18 cellular contexts compared by ENCODE assay signal in genomic region chr10:4267084-4267774, GRCh38.
A peak's percentile ranks its signal among the peaks of the same experiment; 100 is the strongest.
DNase-seq lines count a peak whose midpoint lies in the region; ATAC-seq, FAIRE-seq and TF ChIP-seq lines count a peak whose summit lies in the region.
"Had no signal": no experiment of that assay in that cellular context is flagged by ENCODE, and none has a peak within 500 bp of the region (broad histone marks: within the 10 kb centered on the region; RNA-seq: fewer than 3 reads in every experiment).

No MANE protein-coding gene starts in this region.

- no peaks in the 10 kb centered on the region for H3F3A ChIP-seq in neural cell (ENCODE audit: insufficient read depth, low read length, poor library complexity, severe bottlenecking)

- ATAC-seq in GM19328 (IDR thresholded peaks at IDR 0.05; ENCODE audit: unreplicated experiment) = no peak
- ATAC-seq in GM18505 (IDR thresholded peaks at IDR 0.05; ENCODE audit: unreplicated experiment) = no peak
- ATAC-seq: WTC11 had no signal

- H3K4me3 ChIP-seq in BE2C (ENCODE audit: low read depth, low read length) (no peak overlapping the region), choroid plexus epithelial cell (ENCODE audit: low read depth, low read length) (no peak overlapping the region), neural cell (ENCODE audit: low read length) (no peak overlapping the region)
- H3K4me3 ChIP-seq: prostate gland had no signal

- H3K36me3 ChIP-seq in BE2C = no peaks in the 10 kb centered on the region
- H3K36me3 ChIP-seq in neural cell (ENCODE audit: insufficient read depth, low read length) = no peaks in the 10 kb centered on the region
- H3K36me3 ChIP-seq: prostate gland had no signal

- no peak for TF ChIP-seq EP300 in neural cell (conservative IDR thresholded peaks at IDR 0.05; ENCODE audit: poor library complexity, severe bottlenecking)

- H3K27me3 ChIP-seq in BE2C (no peaks in the 10 kb centered on the region), neural cell (ENCODE audit: insufficient read depth, low read depth, low read length) (no peaks in the 10 kb centered on the region)

- H3K4me2 ChIP-seq in neural cell (ENCODE audit: low read length) = no peak overlapping the region

- no peak for FAIRE-seq in RCC 7860 (lab: Jason Lieb, UNC)

- TF ChIP-seq CTCF in BE2C (IDR thresholded peaks at IDR 0.05; ENCODE audit: low read depth, low read length) (peak; percentile 26; the same call in 1 of the 2 replicates), LNCAP (IDR thresholded peaks at IDR 0.05) (peak; percentile 17; the same call in 1 of the 2 replicates), choroid plexus epithelial cell (conservative IDR thresholded peaks at IDR 0.05; ENCODE audit: low read depth, low read length) (peak; percentile 47), neural cell (IDR thresholded peaks at IDR 0.05; ENCODE audit: poor library complexity, severe bottlenecking) (peak; percentile 54)

- no peak overlapping the region for H3K9ac ChIP-seq in neural cell (ENCODE audit: low read length)

- no peak for DNase-seq in BE2C
- DNase-seq in choroid plexus epithelial cell (ENCODE audit: low read depth) = peak; percentile 54
- DNase-seq in RCC 7860 (ENCODE audit: low spot score) = no peak
- no peak for DNase-seq in SIG-M5 (lab: John Stamatoyannopoulos, UW)
- DNase-seq: activated T-cell treated with anti-CD3 and anti-CD28 coated beads for 4 hours; amygdala; CD4-positive, CD25-positive, alpha-beta regulatory T cell; MM.1S; NCI-H2171 treated with DMSO at 0.1 percent for 48 hours; stimulated activated CD4-positive, alpha-beta T cell treated with anti-CD3 and anti-CD28 coated beads, Interleukin-4, amount 100 ng/mL, for 24 hours; stimulated activated naive CD4-positive, alpha-beta T cell had no signal

- H3K9me3 ChIP-seq in BE2C (no peaks in the 10 kb centered on the region), neural cell (ENCODE audit: low read length) (peaks cover 5% of the 10 kb centered on the region)
- H3K9me3 ChIP-seq: prostate gland had no signal

- TF ChIP-seq RAD21 in neural cell (conservative IDR thresholded peaks at IDR 0.05) = peak; percentile 61

- H4K20me1 ChIP-seq in neural cell (ENCODE audit: insufficient read depth) = no peaks in the 10 kb centered on the region

- H2AFZ ChIP-seq in neural cell (ENCODE audit: low read depth, low read length) = no peak overlapping the region

- H3K4me1 ChIP-seq in BE2C = no peaks in the 10 kb centered on the region
- H3K4me1 ChIP-seq: prostate gland had no signal

- no peaks in the 10 kb centered on the region for H3K79me2 ChIP-seq in neural cell (replicated peaks; ENCODE audit: insufficient read depth, low read length)

- H3K27ac ChIP-seq in neural cell (ENCODE audit: low read length) = no peak overlapping the region
- H3K27ac ChIP-seq: HL-60, prostate gland had no signal

- no peak for TF ChIP-seq POLR2A in GM18505 (IDR thresholded peaks at IDR 0.05; ENCODE audit: borderline replicate concordance, extremely low read depth, insufficient read depth, insufficient read length)

- no peaks in the 10 kb centered on the region for H3K9me2 ChIP-seq in neural cell (ENCODE audit: insufficient read depth, low read length)

TF ChIP-seq in neural cell, 6 proteins besides CTCF, POLR2A, EP300 and RAD21:
- TF ChIP-seq EZH2 (IDR thresholded peaks at IDR 0.05; ENCODE audit: borderline replicate concordance, insufficient read depth, low read length, poor library complexity, severe bottlenecking) (no peak), SMC3 (conservative IDR thresholded peaks at IDR 0.05; ENCODE audit: poor library complexity) (peak; percentile 74)
